8 cellular contexts compared by ENCODE assay signal in the genomic region with DNA sequence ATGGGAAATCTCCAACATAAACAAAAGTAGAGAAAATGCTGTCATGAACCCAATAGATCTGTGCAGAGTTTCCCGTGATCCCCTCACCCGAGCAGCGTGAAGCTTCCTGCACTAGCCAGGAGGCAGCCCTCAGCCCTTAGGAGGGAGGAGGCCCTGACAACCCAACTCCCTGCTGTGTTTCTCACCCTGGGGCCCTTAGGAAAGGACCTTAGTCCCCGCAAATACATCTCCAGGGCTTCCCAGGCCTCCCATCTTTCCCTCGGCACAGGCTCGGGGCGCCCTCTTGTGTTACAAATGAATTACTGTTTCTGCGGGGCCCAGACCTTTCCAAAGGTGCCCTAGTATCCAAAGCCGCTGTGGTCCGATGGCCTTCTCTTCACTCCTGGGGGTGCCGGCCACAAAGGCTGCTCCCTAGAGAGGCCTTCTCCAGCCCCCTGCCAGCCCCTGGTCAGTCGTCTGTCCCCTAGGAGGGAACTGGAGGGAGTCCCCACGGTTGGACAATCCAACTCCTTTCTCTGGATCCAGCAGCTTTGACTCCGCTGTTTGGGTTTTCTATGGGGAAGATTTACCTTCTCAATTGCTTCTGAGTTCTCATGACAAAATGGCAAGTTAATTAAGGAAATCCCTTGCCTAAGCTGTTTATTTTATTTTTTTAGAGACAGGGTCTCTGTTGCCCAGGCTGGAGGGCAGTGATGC. TPM values are rescaled to one million over a fixed set of nuclear protein-coding genes. Genes with fewer than 3 reads are reported as not detected.
DNase-seq lines count a peak whose midpoint lies in the region; ATAC-seq, FAIRE-seq and TF ChIP-seq lines count a peak whose summit lies in the region.

No MANE protein-coding gene starts in this region.

- no peak for TF ChIP-seq POLR2A in H1 (IDR thresholded peaks at IDR 0.05; ENCODE audit: control extremely low read depth in 1 of 2, low read depth in 2 of 2, low read length in 2 of 2)

- no peak overlapping the region for H2BK15ac ChIP-seq in H1 (ENCODE audit: low read length)

- H3K4me2 ChIP-seq in H1 (ENCODE audit: insufficient read depth in 1 of 2, low read depth in 2 of 2, low read length in 2 of 2), result no peak overlapping the region

- no peaks in the 10 kb centered on the region for H3K9me3 ChIP-seq in H1 (ENCODE audit: insufficient read depth in 2 of 2, low read depth in 1 of 2, low read length in 1 of 2)

- H3K14ac ChIP-seq in H1 (ENCODE audit: insufficient read length), result no peak overlapping the region

- no peaks in the 10 kb centered on the region for H4K20me1 ChIP-seq in H1 (replicated peaks in 1 of 2; ENCODE audit: control insufficient read depth in 1 of 2, insufficient read depth in 2 of 2, low read length in 2 of 2)

- CTCF ChIA-PET in H1 (lab: Charles Lee; ENCODE audit: partially characterized antibody), result interaction anchor here (0.6 to 4.2 kb wide), 40 partner anchors 8 to 701 kb away, joined by 3 to 26 read pairs (median 3); no protein-coding TSS in a partner anchor

- no peaks in the 10 kb centered on the region for H3K27me3 ChIP-seq in H1 (replicated peaks in 1 of 4; ENCODE audit: control insufficient read depth in 3 of 4, extremely low read depth in 1 of 4, insufficient read depth in 3 of 4, low read length in 3 of 4)

- H2BK5ac ChIP-seq in H1 (ENCODE audit: low read depth, low read length), result no peak overlapping the region

- H4K8ac ChIP-seq in H1 (ENCODE audit: extremely low read depth, insufficient read depth, low read length), result peak overlapping the region; percentile 81; the same call in 1 of the 2 replicates

- no peak overlapping the region for H4K91ac ChIP-seq in H1 (replicated peaks; ENCODE audit: insufficient read length, low read length)

- no peak overlapping the region for H3K23ac ChIP-seq in H1 (ENCODE audit: insufficient read length)

- no peak for TF ChIP-seq EP300 in H1 (IDR thresholded peaks at IDR 0.05; ENCODE audit: borderline replicate concordance in 1 of 2, low read depth in 2 of 2, low read length in 2 of 2)

- H3K27ac ChIP-seq in H1 (ENCODE audit: low read depth, low read length), result no peak overlapping the region

- peak; percentile 76 for TF ChIP-seq CTCF in AG10803 (conservative IDR thresholded peaks at IDR 0.05; ENCODE audit: low read length)
- TF ChIP-seq CTCF in H1 (IDR thresholded peaks at IDR 0.05; ENCODE audit: control extremely low read depth in 1 of 3, insufficient read depth in 1 of 3, low read depth in 1 of 3, low read length in 3 of 3), result peak; percentile 76 to 81 (median 76)

- POLR2A ChIA-PET in H1 (lab: Charles Lee; ENCODE audit: partially characterized antibody), result interaction anchor here (0.7 kb wide), 1 partner anchor 17 kb away, joined by 3 read pairs; no protein-coding TSS in a partner anchor

- no peak for FAIRE-seq in H1 (lab: Jason Lieb, UNC)

- no peaks in the 10 kb centered on the region for H3K79me2 ChIP-seq in H1 (ENCODE audit: control insufficient read depth in 1 of 2, insufficient read depth in 2 of 2, low read length in 2 of 2)

- no peak overlapping the region for H3K18ac ChIP-seq in H1 (ENCODE audit: extremely low read depth, low read length)

- H2AK5ac ChIP-seq in H1 (ENCODE audit: low read depth, low read length), result no peak overlapping the region

- TF ChIP-seq RAD21 in H1 (IDR thresholded peaks at IDR 0.05 in 1 of 2, conservative IDR thresholded peaks at IDR 0.05 in 1 of 2; ENCODE audit: low read depth in 2 of 2, low read length in 2 of 2), result peak; percentile 93 to 96

- no peak overlapping the region for H2BK120ac ChIP-seq in H1 (replicated peaks; ENCODE audit: low read depth, low read length)

- ATAC-seq in GM21447 (IDR thresholded peaks at IDR 0.05; ENCODE audit: unreplicated experiment), result peak; percentile 61
- ATAC-seq in stimulated activated naive CD8-positive, alpha-beta T cell treated with anti-CD3 and anti-CD28 coated beads, Interleukin-15, Interleukin-2, amounts not matched to agents 100 U/mL and 50 U/mL, for 24 hours, result peak; percentile 55
- ATAC-seq in GM19324 (IDR thresholded peaks at IDR 0.05; ENCODE audit: low FRiP score, unreplicated experiment), result no peak

- H3K36me3 ChIP-seq in H1 (ENCODE audit: control insufficient read depth in 2 of 4, insufficient read depth in 4 of 4, low read length in 3 of 4), result peaks cover 3 to 23% (median 8%) of the 10 kb centered on the region in 4 experiments; a peak in 6 of 8 replicates

- no peaks in the 10 kb centered on the region; a peak in 1 of 7 replicates for H3K4me1 ChIP-seq in H1 (replicated peaks in 1 of 4; ENCODE audit: control insufficient read depth in 3 of 4, insufficient read depth in 4 of 4, low read length in 3 of 4)

- no peak overlapping the region for H2BK20ac ChIP-seq in H1 (ENCODE audit: low read length)

- H3K4me3 ChIP-seq in AG10803 (ENCODE audit: low read length) (no peak overlapping the region), H1 (ENCODE audit: extremely low read depth in 1 of 4, insufficient read depth in 2 of 4, low read depth in 3 of 4, low read length in 4 of 4) (no peak overlapping the region)

- H2BK12ac ChIP-seq in H1 (ENCODE audit: low read depth, low read length), result no peak overlapping the region

- WGBS in H1 (ENCODE audit: extremely low coverage in 1 of 2, insufficient coverage in 1 of 2, insufficient read length in 1 of 2, insufficient replicate concordance in 2 of 2, low coverage in 1 of 2, low lambda C conversion rate in 2 of 2, missing lambda C conversion rate in 1 of 2), 2 experiments, result 56% methylated on average over 14 of the region's 14 CpGs; no CpG with 5 or more reads in 1 of the 2 experiments

- no peak overlapping the region for H3K56ac ChIP-seq in H1 (replicated peaks; ENCODE audit: insufficient read length, low read depth, low read length)

- H2AFZ ChIP-seq in H1 (ENCODE audit: low read length), result no peak overlapping the region

- no peak overlapping the region for H4K5ac ChIP-seq in H1 (ENCODE audit: insufficient read length, low read depth, low read length)

- H3K23me2 ChIP-seq in H1 (ENCODE audit: low read depth, low read length), result no peaks in the 10 kb centered on the region

- no peak overlapping the region for H3K9ac ChIP-seq in H1 (replicated peaks in 1 of 4; ENCODE audit: extremely low read depth in 1 of 4, low read depth in 3 of 4, low read length in 3 of 4)

- DNase-seq in AG10803 (ENCODE audit: low read depth) (peak; percentile 57), NCI-H345 treated with DMSO at 0.1 percent for 48 hours (lab: John Stamatoyannopoulos, UW; ENCODE audit: unreplicated experiment) (peak; percentile 25), H1 (ENCODE audit: low read depth in 1 of 2, low spot score in 2 of 2) (peak; percentile 13 to 86), midbrain (lab: John Stamatoyannopoulos, UW) (peak; percentile 77)
- peak; percentile 39 for DNase-seq in activated CD4-positive, alpha-beta T cell treated with anti-CD3 and anti-CD28 coated beads, Interleukin-2, amount 50 U/mL, for 1 hour
- peak; percentile 54 for DNase-seq in stimulated activated naive CD8-positive, alpha-beta T cell treated with anti-CD3 and anti-CD28 coated beads, Interleukin-15, Interleukin-2, amounts not matched to agents 100 U/mL and 50 U/mL, for 24 hours

- no peak overlapping the region for H3K4ac ChIP-seq in H1 (replicated peaks; ENCODE audit: insufficient read length, low read depth, low read length)

- no peaks in the 10 kb centered on the region for H3K79me1 ChIP-seq in H1 (ENCODE audit: low read depth, low read length)

TF ChIP-seq in H1, 55 proteins besides CTCF, POLR2A, EP300 and RAD21:
- TF ChIP-seq GABPA (IDR thresholded peaks at IDR 0.05; ENCODE audit: borderline replicate concordance, insufficient read depth, low read length) (0 out of 2 replicates have a peak, but pooled peaks have one; percentile 45), RXRA (IDR thresholded peaks at IDR 0.05; ENCODE audit: insufficient read depth, low read depth, low read length) (0 out of 2 replicates have a peak, but pooled peaks have one; percentile 4)
- TF ChIP-seq, protein P1, sequence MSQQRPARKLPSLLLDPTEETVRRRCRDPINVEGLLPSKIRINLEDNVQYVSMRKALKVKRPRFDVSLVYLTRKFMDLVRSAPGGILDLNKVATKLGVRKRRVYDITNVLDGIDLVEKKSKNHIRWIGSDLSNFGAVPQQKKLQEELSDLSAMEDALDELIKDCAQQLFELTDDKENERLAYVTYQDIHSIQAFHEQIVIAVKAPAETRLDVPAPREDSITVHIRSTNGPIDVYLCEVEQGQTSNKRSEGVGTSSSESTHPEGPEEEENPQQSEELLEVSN (IDR thresholded peaks at IDR 0.05), result no peak
TF ChIP-seq in H1: peak in this region for 2.

RNA-seq across cellular contexts. Expression of gene SH2B2, which starts 49.9 kb away (rescaled TPM):
- 17.5 and 18.7 TPM in 2 replicates for total RNA-seq in H1 (2021; fragmentation: NEBNext Ultra II Directional; extraction: Animal tissue kit (Norgen Biotek cat#: 25700))
- 11.5 and 21.0 TPM in 2 replicates for polyA plus RNA-seq in H1 (2011; rRNA removed)
- polyA plus RNA-seq in H1 (2011; cell fraction: cytosol; rRNA removed), result 11.9 TPM
- 13.6 TPM for polyA plus RNA-seq in H1 (2011; cell fraction: nucleus; rRNA removed)
- polyA plus RNA-seq in H1 (2012, experiment 1 of 2), result 4.5 to 12.5 TPM (median 10.7 TPM) in 4 replicates
- polyA plus RNA-seq in H1 (2012, experiment 2 of 2), result 6.4 TPM
- polyA plus RNA-seq in H1 (2013, experiment 1 of 2), result 6.5 TPM
- 7.5 TPM for polyA plus RNA-seq in H1 (2013, experiment 2 of 2)
- polyA minus RNA-seq in H1 (2011; rRNA and poly(A)+ RNA removed), result 5.3 and 6.7 TPM in 2 replicates
- polyA minus RNA-seq in H1 (2011; cell fraction: cytosol; rRNA and poly(A)+ RNA removed), result 11.3 TPM
- 7.5 TPM for polyA minus RNA-seq in H1 (2011; cell fraction: nucleus; rRNA and poly(A)+ RNA removed)

Comparison
In these comparisons a context has a peak if more than half of its experiments do, and no peak if none do; other contexts are left out.
1. DNase-seq: peak in every context shown above with its lines; median percentile 77 in midbrain; 57 in AG10803; 54 in stimulated activated naive CD8-positive, alpha-beta T cell treated with anti-CD3 and anti-CD28 coated beads, Interleukin-15, Interleukin-2, amounts not matched to agents 100 U/mL and 50 U/mL, for 24 hours; 50 in H1; 39 in activated CD4-positive, alpha-beta T cell treated with anti-CD3 and anti-CD28 coated beads, Interleukin-2, amount 50 U/mL, for 1 hour; 25 in NCI-H345 treated with DMSO at 0.1 percent for 48 hours.